ENCODE assay signal across 1 cellular context in the genomic region with DNA sequence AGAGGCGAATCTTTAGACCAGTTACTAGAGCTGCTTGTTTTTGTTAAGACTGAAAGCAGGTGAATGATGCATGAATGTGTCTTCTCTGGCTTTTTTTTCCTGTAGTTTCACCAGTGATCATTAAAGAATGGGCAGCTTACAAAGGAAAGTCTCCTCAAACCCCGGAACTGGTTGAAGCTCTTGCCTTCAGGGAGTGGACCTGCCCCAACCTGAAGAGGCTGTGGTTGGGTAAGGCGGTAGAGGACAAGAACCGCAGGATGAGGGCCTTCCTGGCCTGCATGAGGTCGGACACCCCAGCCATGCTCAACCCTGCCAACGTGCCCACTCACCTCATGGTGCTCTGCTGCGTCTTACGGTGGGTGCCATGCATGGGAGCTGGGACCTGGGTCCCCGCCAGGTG.
TF ChIP-seq lines count a peak whose summit lies in the region.

No MANE protein-coding gene starts in this region.

TF ChIP-seq in HepG2, 621 proteins besides CTCF, POLR2A, EP300 and RAD21:
- TF ChIP-seq ZNF556 (CRISPR knock-in tag; IDR thresholded peaks at IDR 0.05; ENCODE audit: borderline replicate concordance), result no peak
- peak; percentile 64 for TF ChIP-seq RBM22 (optimal IDR thresholded peaks at IDR 0.05; ENCODE audit: low read length)
- TF ChIP-seq TBL1XR1 (IDR thresholded peaks at IDR 0.05; ENCODE audit: borderline replicate concordance, low read length, partially characterized antibody), result no peak
